18 cellular contexts compared by ENCODE assay signal in the genomic region with DNA sequence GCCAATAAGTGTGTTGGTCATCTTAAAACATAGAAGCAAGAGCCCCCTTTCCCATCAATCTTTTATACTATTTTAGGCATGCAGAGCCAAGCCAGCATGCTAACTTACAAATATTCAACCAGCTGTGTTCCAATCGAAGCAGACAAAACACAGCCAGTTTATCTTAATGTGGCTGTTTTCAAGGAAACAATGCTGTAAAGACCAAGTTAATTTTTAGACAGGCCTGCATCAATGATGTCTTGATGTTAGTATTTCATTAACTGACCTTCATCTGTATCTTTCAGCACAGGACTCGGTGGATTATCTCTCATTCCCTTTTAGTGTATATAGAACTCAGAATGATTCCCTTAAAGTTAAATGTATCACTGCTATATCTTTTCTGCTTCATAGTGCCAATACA.
DNase-seq lines count a peak whose midpoint lies in the region; ATAC-seq and TF ChIP-seq lines count a peak whose summit lies in the region.
"Had no signal": no experiment of that assay in that cellular context is flagged by ENCODE, and none has a peak within 500 bp of the region (broad histone marks: within the 10 kb centered on the region; RNA-seq: fewer than 3 reads in every experiment).

No MANE protein-coding gene starts in this region.

- H3K9me3 ChIP-seq in left ventricle myocardium inferior (replicated peaks) (no peaks in the 10 kb centered on the region), suprapubic skin (no peaks in the 10 kb centered on the region)
- H3K9me3 ChIP-seq in CD8-positive, alpha-beta memory T cell (ENCODE audit: low read length) = no peaks in the 10 kb centered on the region
- H3K9me3 ChIP-seq: MG63 had no signal

- 87% methylated on average over 2 of the region's 2 CpGs for WGBS in suprapubic skin

- TF ChIP-seq POLR2A in suprapubic skin (IDR thresholded peaks at IDR 0.05) = no peak

- intact Hi-C loops in left ventricle myocardium inferior (cut with micrococcal nuclease) = no loop called here
- intact Hi-C loops in Right ventricle myocardium inferior (cut with DNase I) = no loop called here

- CTCF ChIA-PET in CD8-positive, alpha-beta memory T cell (lab: Charles Lee) = no interaction called here

- no peak for TF ChIP-seq EP300 in suprapubic skin (IDR thresholded peaks at IDR 0.05)

- ATAC-seq in Right ventricle myocardium inferior (no peak), HG03460 (IDR thresholded peaks at IDR 0.05; ENCODE audit: unreplicated experiment) (peak; percentile 34), left lobe of liver (peak; percentile 73)

- peaks cover 0 to 8% (median 1%) of the 10 kb centered on the region in 3 donors for H3K4me1 Mint-ChIP-seq in CD8-positive, alpha-beta memory T cell
- H3K4me1 Mint-ChIP-seq: neural crest cell had no signal

- H3K27ac ChIP-seq in left ventricle myocardium inferior (replicated peaks) (no peak overlapping the region), suprapubic skin (no peak overlapping the region)
- H3K27ac ChIP-seq in CD8-positive, alpha-beta memory T cell (ENCODE audit: low read depth, low read length) = no peak overlapping the region
- H3K27ac ChIP-seq: coronary artery, GM23248 had no signal

- no peaks in the 10 kb centered on the region for H3K4me1 ChIP-seq in left ventricle myocardium inferior
- H3K4me1 ChIP-seq in suprapubic skin = no peaks in the 10 kb centered on the region
- no peaks in the 10 kb centered on the region for H3K4me1 ChIP-seq in CD8-positive, alpha-beta memory T cell (ENCODE audit: insufficient read depth, low read length)

- H3K36me3 Mint-ChIP-seq in CD8-positive, alpha-beta memory T cell = no peaks in the 10 kb centered on the region
- H3K36me3 Mint-ChIP-seq: activated CD4-positive, alpha-beta memory T cell treated with anti-CD3 and anti-CD28 coated beads for 36 hours had no signal

- no peak for TF ChIP-seq CTCF in left ventricle myocardium inferior (IDR thresholded peaks at IDR 0.05; ENCODE audit: borderline replicate concordance)
- TF ChIP-seq CTCF in suprapubic skin (IDR thresholded peaks at IDR 0.05) = no peak

- DNase-seq in left ventricle myocardium inferior = no peak
- no peak for DNase-seq in Right ventricle myocardium inferior (ENCODE audit: missing footprints)
- DNase-seq in left lobe of liver (ENCODE audit: low spot score) = no peak
- DNase-seq in OCI-M2 (lab: John Stamatoyannopoulos, UW; ENCODE audit: unreplicated experiment) = no peak
- DNase-seq in dedifferentiated amniotic fluid mesenchymal stem cell (ENCODE audit: extremely low spot score) = no peak
- DNase-seq in suprapubic skin (ENCODE audit: low spot score in 2 of 2) = no peak
- no peak for DNase-seq in CD8-positive, alpha-beta memory T cell
- DNase-seq: activated CD4-positive, alpha-beta memory T cell treated with anti-CD3 and anti-CD28 coated beads for 36 hours; aorta; GM23248; hippocampal formation; left ventricle myocardium superior; MG63; SHP77 treated with DMSO at 0.1 percent for 48 hours; T1000 had no signal

- peak overlapping the region in 2 of 8 donors; percentile 32 to 77 for H3K27ac Mint-ChIP-seq in CD8-positive, alpha-beta memory T cell
- H3K27ac Mint-ChIP-seq: activated CD4-positive, alpha-beta memory T cell treated with anti-CD3 and anti-CD28 coated beads for 36 hours had no signal

- H3K4me3 Mint-ChIP-seq in CD8-positive, alpha-beta memory T cell = peak overlapping the region in 3 of 7 donors; percentile 27 to 65 (median 55)
- H3K4me3 Mint-ChIP-seq: neural crest cell had no signal

- no peaks in the 10 kb centered on the region for H3K36me3 ChIP-seq in left ventricle myocardium inferior
- H3K36me3 ChIP-seq in suprapubic skin = no peaks in the 10 kb centered on the region
- no peaks in the 10 kb centered on the region for H3K36me3 ChIP-seq in CD8-positive, alpha-beta memory T cell (ENCODE audit: insufficient read depth, low read length)
- H3K36me3 ChIP-seq: MG63 had no signal

- peaks cover 0 to 10% (median 4%) of the 10 kb centered on the region in 5 donors for H3K9me3 Mint-ChIP-seq in CD8-positive, alpha-beta memory T cell
- H3K9me3 Mint-ChIP-seq: neural crest cell had no signal

- H3K27me3 Mint-ChIP-seq in CD8-positive, alpha-beta memory T cell = no peaks in the 10 kb centered on the region
- H3K27me3 Mint-ChIP-seq: activated CD4-positive, alpha-beta memory T cell treated with anti-CD3 and anti-CD28 coated beads for 36 hours had no signal

- POLR2A ChIA-PET in CD8-positive, alpha-beta memory T cell (lab: Charles Lee) = no interaction called here

- H3K27me3 ChIP-seq in left ventricle myocardium inferior (ENCODE audit: low read depth) (no peaks in the 10 kb centered on the region), suprapubic skin (no peaks in the 10 kb centered on the region)
- no peaks in the 10 kb centered on the region for H3K27me3 ChIP-seq in CD8-positive, alpha-beta memory T cell (ENCODE audit: insufficient read depth, low read length, poor library complexity, severe bottlenecking)
- H3K27me3 ChIP-seq: MG63 had no signal

- H3K4me3 ChIP-seq in left ventricle myocardium inferior (peak overlapping the region; percentile 48), suprapubic skin (no peak overlapping the region)
- no peak overlapping the region for H3K4me3 ChIP-seq in CD8-positive, alpha-beta memory T cell (ENCODE audit: low read length)
- H3K4me3 ChIP-seq: GM23248 had no signal
